ENCODE assay signal across 1 cellular context in genomic region chr22:20116951-20117645, GRCh38.
TF ChIP-seq lines count a peak whose summit lies in the region.

Gene TRMT2A, minus strand, starts transcription at chr22:20117226. Its CDS starts 320 bp downstream, at chr22:20116906.

TF ChIP-seq in K562, 482 proteins besides CTCF, POLR2A, EP300 and RAD21 (continued from another document and continues in another):
- TF ChIP-seq THRB (CRISPR knock-in tag; conservative IDR thresholded peaks at IDR 0.05): no peak
- peak; percentile 81 for TF ChIP-seq HNRNPL (IDR thresholded peaks at IDR 0.05; ENCODE audit: low read depth, low read length)
- peak; percentile 100 for TF ChIP-seq E2F3 (CRISPR knock-in tag; IDR thresholded peaks at IDR 0.05)
- no peak for TF ChIP-seq ZNF696 (CRISPR knock-in tag; conservative IDR thresholded peaks at IDR 0.05)
- peak; percentile 66; the same call in 1 of the 2 replicates for TF ChIP-seq ZBTB34 (CRISPR knock-in tag; IDR thresholded peaks at IDR 0.05)
- TF ChIP-seq FOSL1 (tag; conservative IDR thresholded peaks at IDR 0.05): no peak
- no peak for TF ChIP-seq NCOA2 (IDR thresholded peaks at IDR 0.05; ENCODE audit: partially characterized antibody in 2 of 2)
- no peak for TF ChIP-seq ZC3H4 (CRISPR knock-in tag; IDR thresholded peaks at IDR 0.05; ENCODE audit: borderline replicate concordance)
- no peak for TF ChIP-seq ZNF318 (IDR thresholded peaks at IDR 0.05; ENCODE audit: borderline replicate concordance in 1 of 2, low read depth in 1 of 2)
- no peak for TF ChIP-seq ELF1 (tag; IDR thresholded peaks at IDR 0.05)
- no peak for TF ChIP-seq ZNF766 (CRISPR knock-in tag; conservative IDR thresholded peaks at IDR 0.05)
- TF ChIP-seq PHTF2 (CRISPR knock-in tag; IDR thresholded peaks at IDR 0.05): no peak
- peak; percentile 99 to 100 for TF ChIP-seq E2F6 (IDR thresholded peaks at IDR 0.05; ENCODE audit: borderline replicate concordance in 1 of 2, extremely low read depth in 1 of 2, insufficient read depth in 1 of 2, insufficient read length in 1 of 2, low read depth in 1 of 2, low read length in 1 of 2, poor library complexity in 1 of 2, severe bottlenecking in 1 of 2)
- no peak for TF ChIP-seq BACH1 (tag; IDR thresholded peaks at IDR 0.05)
- TF ChIP-seq CEBPZ (IDR thresholded peaks at IDR 0.05; ENCODE audit: borderline replicate concordance, low read depth, low read length): peak; percentile 63; the same call in 1 of the 2 replicates
- no peak for TF ChIP-seq ZNF41 (CRISPR knock-in tag; conservative IDR thresholded peaks at IDR 0.05)
- TF ChIP-seq UBTF (IDR thresholded peaks at IDR 0.05; ENCODE audit: borderline replicate concordance in 1 of 2, low read depth in 2 of 2, low read length in 2 of 2): no peak
- no peak for TF ChIP-seq HMG20A (CRISPR knock-in tag; conservative IDR thresholded peaks at IDR 0.05)
- TF ChIP-seq AFF4 (CRISPR knock-in tag; IDR thresholded peaks at IDR 0.05): no peak
- TF ChIP-seq FOXM1 (IDR thresholded peaks at IDR 0.05; ENCODE audit: low read depth): no peak
- TF ChIP-seq FOXM1 (CRISPR knock-in tag; IDR thresholded peaks at IDR 0.05; ENCODE audit: low read depth): no peak
- peak; percentile 97 for TF ChIP-seq MXI1 (IDR thresholded peaks at IDR 0.05; ENCODE audit: low read depth, low read length)
- TF ChIP-seq CREB3 (tag; conservative IDR thresholded peaks at IDR 0.05; ENCODE audit: low read depth): peak; percentile 93
- no peak for TF ChIP-seq ARNT (IDR thresholded peaks at IDR 0.05)
- no peak for TF ChIP-seq ZNF561 (CRISPR knock-in tag; conservative IDR thresholded peaks at IDR 0.05)
- no peak for TF ChIP-seq ZNF589 (CRISPR knock-in tag; IDR thresholded peaks at IDR 0.05; ENCODE audit: low read depth)
- no peak for TF ChIP-seq GTF3C2 (IDR thresholded peaks at IDR 0.05; ENCODE audit: borderline replicate concordance, extremely low read depth, insufficient read length)
